Comparison of ENCODE assay signal across 25 cellular contexts in genomic region chr18:55013086-55013485, GRCh38. TPM values are rescaled to one million over a fixed set of nuclear protein-coding genes. Genes with fewer than 3 reads are reported as not detected.
"Had no signal": no experiment of that assay in that cellular context is flagged by ENCODE, and none has a peak within 500 bp of the region (broad histone marks: within the 10 kb centered on the region; RNA-seq: fewer than 3 reads in every experiment).

No MANE protein-coding gene starts in this region.

- H3K4me3 ChIP-seq: body of pancreas, SJSA1 had no signal

- H3K36me3 Mint-ChIP-seq: activated naive CD4-positive, alpha-beta T cell treated with anti-CD3 and anti-CD28 coated beads, Interleukin-2, amount 10 ng/mL, durations not matched to agents 7 days and 5 days; activated naive CD8-positive, alpha-beta T cell treated with anti-CD3 and anti-CD28 coated beads for 36 hours had no signal

- H3K4me1 Mint-ChIP-seq: activated CD4-positive, alpha-beta memory T cell treated with anti-CD3 and anti-CD28 coated beads, Interleukin-2, amount 10 ng/mL, durations not matched to agents 7 days and 5 days; activated CD4-positive, alpha-beta T cell treated with anti-CD3 and anti-CD28 coated beads for 36 hours; activated naive CD4-positive, alpha-beta T cell treated with anti-CD3 and anti-CD28 coated beads, Interleukin-2, amount 10 ng/mL, durations not matched to agents 7 days and 5 days; activated naive CD8-positive, alpha-beta T cell treated with anti-CD3 and anti-CD28 coated beads for 36 hours; central memory CD8-positive, alpha-beta T cell had no signal

- H3K27me3 Mint-ChIP-seq: activated naive CD4-positive, alpha-beta T cell treated with anti-CD3 and anti-CD28 coated beads, Interleukin-2, amount 10 ng/mL, durations not matched to agents 7 days and 5 days had no signal

- H3K27ac ChIP-seq: body of pancreas, SJSA1, VCaP had no signal

- H3K9me3 ChIP-seq: body of pancreas, SJSA1 had no signal

- H3K27ac Mint-ChIP-seq: activated CD4-positive, alpha-beta memory T cell treated with anti-CD3 and anti-CD28 coated beads, Interleukin-2, amount 10 ng/mL, durations not matched to agents 7 days and 5 days; activated CD4-positive, alpha-beta T cell treated with anti-CD3 and anti-CD28 coated beads for 36 hours; activated naive CD4-positive, alpha-beta T cell treated with anti-CD3 and anti-CD28 coated beads, Interleukin-2, amount 10 ng/mL, durations not matched to agents 7 days and 5 days; activated naive CD8-positive, alpha-beta T cell treated with anti-CD3 and anti-CD28 coated beads for 36 hours; activated T-cell treated with anti-CD3 and anti-CD28 coated beads, Interleukin-2, amount 50 U/mL, for 72 hours; activated T-helper 2 cell treated with anti-CD3 and anti-CD28 coated beads, Interferon-gamma antibody, Interleukin-2, Interleukin-4, amounts not matched to agents 10 μg/mL and 5 μg/mL and 100 μg/mL, durations not matched to agents 14 hours and 24 hours and 36 hours; T-helper 17 cell had no signal

- H3K9me3 Mint-ChIP-seq: activated CD4-positive, alpha-beta memory T cell treated with anti-CD3 and anti-CD28 coated beads, Interleukin-2, amount 10 ng/mL, durations not matched to agents 7 days and 5 days; activated naive CD4-positive, alpha-beta T cell treated with anti-CD3 and anti-CD28 coated beads, Interleukin-2, amount 10 ng/mL, durations not matched to agents 7 days and 5 days; activated naive CD8-positive, alpha-beta T cell treated with anti-CD3 and anti-CD28 coated beads for 36 hours; activated T-cell treated with anti-CD3 and anti-CD28 coated beads, Interleukin-2, amount 50 U/mL, for 72 hours; activated T-helper 2 cell treated with anti-CD3 and anti-CD28 coated beads, Interferon-gamma antibody, Interleukin-2, Interleukin-4, amounts not matched to agents 10 μg/mL and 5 μg/mL and 100 μg/mL, durations not matched to agents 14 hours and 24 hours and 36 hours; central memory CD8-positive, alpha-beta T cell had no signal

- DNase-seq: activated CD4-positive, alpha-beta memory T cell treated with anti-CD3 and anti-CD28 coated beads, Interleukin-2, amount 10 ng/mL, durations not matched to agents 7 days and 5 days; activated CD4-positive, alpha-beta T cell treated with anti-CD3 and anti-CD28 coated beads for 36 hours; activated CD4-positive, alpha-beta T cell treated with anti-CD3 and anti-CD28 coated beads, Interleukin-2, amount 50 U/mL, for 1 hour; activated gamma-delta T cell treated with Interleukin-2 at 50 U/mL for 16 hours; activated naive CD4-positive, alpha-beta T cell treated with anti-CD3 and anti-CD28 coated beads, Interleukin-2, amount 10 ng/mL, durations not matched to agents 7 days and 5 days; activated naive CD8-positive, alpha-beta T cell treated with anti-CD3 and anti-CD28 coated beads for 36 hours; activated T-cell treated with anti-CD3 and anti-CD28 coated beads for 4 hours; activated T-cell treated with anti-CD3 and anti-CD28 coated beads, Interleukin-2, amount 50 U/mL, for 72 hours; aorta; body of pancreas; Karpas-422; NCI-H1048; NCI-H146; NCI-H187 treated with DMSO at 0.1 percent for 48 hours; NCI-H2081 treated with DMSO at 0.1 percent for 48 hours; NCI-H446; NCI-H524; SHP77; T-helper 17 cell; T1000 had no signal

- H3K36me3 ChIP-seq: SJSA1 had no signal

- H3K4me3 Mint-ChIP-seq: activated CD4-positive, alpha-beta memory T cell treated with anti-CD3 and anti-CD28 coated beads, Interleukin-2, amount 10 ng/mL, durations not matched to agents 7 days and 5 days; activated CD4-positive, alpha-beta T cell treated with anti-CD3 and anti-CD28 coated beads for 36 hours; activated naive CD4-positive, alpha-beta T cell treated with anti-CD3 and anti-CD28 coated beads, Interleukin-2, amount 10 ng/mL, durations not matched to agents 7 days and 5 days; activated naive CD8-positive, alpha-beta T cell treated with anti-CD3 and anti-CD28 coated beads for 36 hours; activated T-cell treated with anti-CD3 and anti-CD28 coated beads, Interleukin-2, amount 50 U/mL, for 72 hours; central memory CD8-positive, alpha-beta T cell; T-helper 17 cell had no signal

- H3K4me1 ChIP-seq: body of pancreas had no signal

- H3K27me3 ChIP-seq: body of pancreas, SJSA1 had no signal

RNA-seq across cellular contexts. Expression of gene CCDC68, which starts 53.8 kb away (rescaled TPM):
- total RNA-seq: activated CD4-positive, alpha-beta T cell treated with anti-CD3 and anti-CD28 coated beads for 36 hours; activated CD8-positive, alpha-beta memory T cell treated with anti-CD3 and anti-CD28 coated beads for 36 hours; activated naive CD8-positive, alpha-beta T cell treated with anti-CD3 and anti-CD28 coated beads for 36 hours; activated T-cell treated with anti-CD3 and anti-CD28 coated beads, Interleukin-2, amount 50 U/mL, for 72 hours; activated T-helper 2 cell treated with anti-CD3 and anti-CD28 coated beads, Interferon-gamma antibody, Interleukin-2, Interleukin-4, amounts not matched to agents 10 μg/mL and 5 μg/mL and 100 μg/mL, durations not matched to agents 14 hours and 24 hours and 36 hours; T-helper 17 cell had no signal
